9 cellular contexts compared by ENCODE assay signal in genomic region chr2:113156278-113157107, GRCh38. TPM values are rescaled to one million over a fixed set of nuclear protein-coding genes. Genes with fewer than 3 reads are reported as not detected.
DNase-seq lines count a peak whose midpoint lies in the region; ATAC-seq and TF ChIP-seq lines count a peak whose summit lies in the region.
"Had no signal": no experiment of that assay in that cellular context is flagged by ENCODE, and none has a peak within 500 bp of the region (broad histone marks: within the 10 kb centered on the region; RNA-seq: fewer than 3 reads in every experiment).

No MANE protein-coding gene starts in this region.

- ATAC-seq in DND-41 (ENCODE audit: insufficient read depth, low read depth), result no peak
- ATAC-seq in central memory CD8-positive, alpha-beta T cell (replicated peaks; ENCODE audit: extremely low read depth, poor library complexity, severe bottlenecking), result no peak
- no peak for ATAC-seq in HG02840 (IDR thresholded peaks at IDR 0.05; ENCODE audit: low FRiP score, unreplicated experiment)

- DNase-seq in DND-41, result no peak
- peak; percentile 7 for DNase-seq in M059J (ENCODE audit: low read depth)
- DNase-seq in central memory CD8-positive, alpha-beta T cell (ENCODE audit: low spot score in 2 of 2), result no peak
- no peak for DNase-seq in NCI-H2107 (lab: John Stamatoyannopoulos, UW)
- DNase-seq in medulla oblongata (ENCODE audit: extremely low spot score), result no peak
- no peak for DNase-seq in Karpas-422

- no peak overlapping the region for H3K27ac Mint-ChIP-seq in central memory CD8-positive, alpha-beta T cell (ENCODE audit: low read depth)
- peak overlapping the region in 2 of 3 experiments; percentile 52 to 76 for H3K27ac Mint-ChIP-seq in nephron

- H3K9me3 ChIP-seq in DND-41 (ENCODE audit: insufficient read depth, low read length, severe bottlenecking) (no peaks in the 10 kb centered on the region), Karpas-422 (ENCODE audit: low read length) (no peaks in the 10 kb centered on the region)

- no peaks in the 10 kb centered on the region for H4K20me1 ChIP-seq in DND-41 (ENCODE audit: insufficient read depth, low read length)
- H4K20me1 ChIP-seq in Karpas-422 (ENCODE audit: insufficient read depth, low read depth, low read length), result no peaks in the 10 kb centered on the region

- H3K36me3 ChIP-seq in DND-41 (ENCODE audit: insufficient read depth, low read length) (no peaks in the 10 kb centered on the region), Karpas-422 (ENCODE audit: insufficient read depth, low read length) (no peaks in the 10 kb centered on the region)

- H3K27ac ChIP-seq in DND-41 (ENCODE audit: low read length), result peak overlapping the region; percentile 59
- no peak overlapping the region for H3K27ac ChIP-seq in Karpas-422 (ENCODE audit: low read length)

- H2AFZ ChIP-seq in DND-41 (ENCODE audit: low read depth, low read length) (peak overlapping the region; percentile 80), Karpas-422 (ENCODE audit: low read length) (no peak overlapping the region)

- H3K4me1 ChIP-seq in DND-41 (ENCODE audit: insufficient read depth, low read length) (peaks cover 19% of the 10 kb centered on the region), Karpas-422 (ENCODE audit: low read length) (no peaks in the 10 kb centered on the region)

- H3K36me3 Mint-ChIP-seq in central memory CD8-positive, alpha-beta T cell (ENCODE audit: insufficient read depth), result peaks cover 2% of the 10 kb centered on the region
- no peaks in the 10 kb centered on the region for H3K36me3 Mint-ChIP-seq in nephron (ENCODE audit: low read depth)

- H3K4me3 ChIP-seq in DND-41 (ENCODE audit: low read depth in 1 of 2, low read length in 2 of 2) (peak overlapping the region in 1 of 2 experiments; percentile 75; a peak in 3 of 4 replicates), Karpas-422 (ENCODE audit: low read length) (no peak overlapping the region)

- peak overlapping the region; percentile 75 for H3K4me2 ChIP-seq in DND-41 (ENCODE audit: insufficient read depth, low read length)
- H3K4me2 ChIP-seq in Karpas-422 (ENCODE audit: low read depth, low read length, poor library complexity, severe bottlenecking), result no peak overlapping the region

- H3K27me3 ChIP-seq in DND-41 (ENCODE audit: insufficient read depth, low read length, poor library complexity) (peaks cover 3% of the 10 kb centered on the region), Karpas-422 (ENCODE audit: low read length) (no peaks in the 10 kb centered on the region)

- peak overlapping the region; percentile 77 for H3K9ac ChIP-seq in DND-41 (ENCODE audit: low read depth, low read length)
- H3K9ac ChIP-seq in Karpas-422 (ENCODE audit: low read length), result no peak overlapping the region

- H3K79me2 ChIP-seq in DND-41 (ENCODE audit: insufficient read depth, low read length) (peaks cover 3% of the 10 kb centered on the region; the same call in 1 of the 2 replicates), Karpas-422 (ENCODE audit: low read length) (no peaks in the 10 kb centered on the region)

- no peaks in the 10 kb centered on the region for H3K27me3 Mint-ChIP-seq in central memory CD8-positive, alpha-beta T cell
- peaks cover 13% of the 10 kb centered on the region for H3K27me3 Mint-ChIP-seq in nephron (ENCODE audit: low read depth)

- TF ChIP-seq CTCF in DND-41 (IDR thresholded peaks at IDR 0.05; ENCODE audit: borderline replicate concordance, extremely low read depth, low read length, poor library complexity, severe bottlenecking) (no peak), nephron (IDR thresholded peaks at IDR 0.05; ENCODE audit: unreplicated experiment in 3 of 3) (no peak)

- no peaks in the 10 kb centered on the region for H3K9me3 Mint-ChIP-seq in central memory CD8-positive, alpha-beta T cell
- H3K9me3 Mint-ChIP-seq in nephron, result no peaks in the 10 kb centered on the region

- peaks cover 23% of the 10 kb centered on the region for H3K4me1 Mint-ChIP-seq in central memory CD8-positive, alpha-beta T cell
- peaks cover 8% of the 10 kb centered on the region for H3K4me1 Mint-ChIP-seq in nephron

- H3K9me2 ChIP-seq in Karpas-422 (replicated peaks; ENCODE audit: insufficient read depth, low read length), result no peaks in the 10 kb centered on the region

- H3K4me3 Mint-ChIP-seq in central memory CD8-positive, alpha-beta T cell, result peak overlapping the region; percentile 66
- H3K4me3 Mint-ChIP-seq in nephron, result peak overlapping the region; percentile 69 to 80 (median 79)

RNA-seq across cellular contexts. Expression of gene PSD4, which starts 17.3 kb away (rescaled TPM):
- total RNA-seq in M059J (2014; rRNA removed; shearing (Covaris generic)), result 6.4 and 14.7 TPM in 2 replicates
- total RNA-seq in Karpas-422 (2014; rRNA removed; shearing (Covaris generic); ENCODE audit: low replicate concordance), result 43.3 and 85.3 TPM in 2 replicates

RNA-seq across cellular contexts. Expression of gene IL1RN, which starts 29.1 kb away (rescaled TPM):
- 0.05 TPM in 1 of 2 replicates, not detected in the other for total RNA-seq in M059J (2014; rRNA removed; shearing (Covaris generic))
- not detected in 2 replicates for total RNA-seq in Karpas-422 (2014; rRNA removed; shearing (Covaris generic); ENCODE audit: low replicate concordance)
- total RNA-seq: lung microvascular endothelial cell had no signal
